16 cellular contexts compared by ENCODE assay signal in genomic region chr14:74848768-74849167, GRCh38. TPM values are rescaled to one million over a fixed set of nuclear protein-coding genes. Genes with fewer than 3 reads are reported as not detected.
"Had no signal": no experiment of that assay in that cellular context is flagged by ENCODE, and none has a peak within 500 bp of the region (broad histone marks: within the 10 kb centered on the region; RNA-seq: fewer than 3 reads in every experiment).

No MANE protein-coding gene starts in this region.

- H3K36me3 Mint-ChIP-seq: activated CD4-positive, alpha-beta memory T cell treated with anti-CD3 and anti-CD28 coated beads for 36 hours; activated naive CD8-positive, alpha-beta T cell treated with anti-CD3 and anti-CD28 coated beads for 36 hours; neural progenitor cell had no signal

- H2AFZ ChIP-seq: neural progenitor cell had no signal

- H3K9ac ChIP-seq: neural progenitor cell had no signal

- H3K4me3 ChIP-seq: ascending aorta, neural progenitor cell, pancreas, testis had no signal

- H3K4me3 Mint-ChIP-seq: activated CD4-positive, alpha-beta memory T cell treated with anti-CD3 and anti-CD28 coated beads for 36 hours; activated naive CD8-positive, alpha-beta T cell treated with anti-CD3 and anti-CD28 coated beads for 36 hours; activated T-cell treated with anti-CD3 and anti-CD28 coated beads, Interleukin-2, amount 50 U/mL, for 72 hours; neural progenitor cell; stimulated activated naive CD8-positive, alpha-beta T cell treated with anti-CD3 and anti-CD28 coated beads, Interleukin-15, Interleukin-2, amounts not matched to agents 100 ng/mL and 50 ng/mL, for 24 hours had no signal

- H3K27me3 ChIP-seq: ascending aorta, neural progenitor cell, pancreas, testis had no signal

- H3K9me3 Mint-ChIP-seq: activated CD4-positive, alpha-beta memory T cell treated with anti-CD3 and anti-CD28 coated beads for 36 hours; activated naive CD8-positive, alpha-beta T cell treated with anti-CD3 and anti-CD28 coated beads for 36 hours; activated T-cell treated with anti-CD3 and anti-CD28 coated beads, Interleukin-2, amount 50 U/mL, for 72 hours; neural progenitor cell; stimulated activated naive CD8-positive, alpha-beta T cell treated with anti-CD3 and anti-CD28 coated beads, Interleukin-15, Interleukin-2, amounts not matched to agents 100 ng/mL and 50 ng/mL, for 24 hours had no signal

- H3K36me3 ChIP-seq: ascending aorta, neural progenitor cell, pancreas had no signal

- H3K4me2 ChIP-seq: neural progenitor cell had no signal

- H3K27ac Mint-ChIP-seq: activated CD4-positive, alpha-beta memory T cell treated with anti-CD3 and anti-CD28 coated beads for 36 hours; activated naive CD8-positive, alpha-beta T cell treated with anti-CD3 and anti-CD28 coated beads for 36 hours; activated T-cell treated with anti-CD3 and anti-CD28 coated beads, Interleukin-2, amount 50 U/mL, for 72 hours; neural progenitor cell; stimulated activated naive CD8-positive, alpha-beta T cell treated with anti-CD3 and anti-CD28 coated beads, Interleukin-15, Interleukin-2, amounts not matched to agents 100 ng/mL and 50 ng/mL, for 24 hours had no signal

- H3K4me1 Mint-ChIP-seq: neural progenitor cell had no signal

- H3K27me3 Mint-ChIP-seq: activated CD4-positive, alpha-beta memory T cell treated with anti-CD3 and anti-CD28 coated beads for 36 hours; activated naive CD8-positive, alpha-beta T cell treated with anti-CD3 and anti-CD28 coated beads for 36 hours; stimulated activated naive CD8-positive, alpha-beta T cell treated with anti-CD3 and anti-CD28 coated beads, Interleukin-15, Interleukin-2, amounts not matched to agents 100 ng/mL and 50 ng/mL, for 24 hours had no signal

- ATAC-seq: activated T-cell treated with anti-CD3 and anti-CD28 coated beads, Interleukin-2, amount 50 U/mL, for 72 hours; pancreas had no signal

- DNase-seq: activated CD4-positive, alpha-beta memory T cell treated with anti-CD3 and anti-CD28 coated beads for 36 hours; activated CD8-positive, alpha-beta memory T cell treated with anti-CD3 and anti-CD28 coated beads, Interleukin-2, amount 50 U/mL, for 4 hours; activated gamma-delta T cell treated with Interleukin-2 at 50 U/mL for 16 hours; activated naive CD8-positive, alpha-beta T cell treated with anti-CD3 and anti-CD28 coated beads for 36 hours; activated T-cell treated with anti-CD3 and anti-CD28 coated beads, Interleukin-2, amount 50 U/mL, for 72 hours; hypothalamus; pancreas; stimulated activated CD4-positive, alpha-beta T cell treated with anti-CD3 and anti-CD28 coated beads, Interleukin-4, amount 100 ng/mL, for 1 hour; testis had no signal

- H3K4me1 ChIP-seq: neural progenitor cell, pancreas had no signal

- H3K9me3 ChIP-seq: ascending aorta, pancreas, testis had no signal

- H3K27ac ChIP-seq: ascending aorta, neural progenitor cell, pancreas, testis, VCaP had no signal

RNA-seq across cellular contexts. Expression of gene PROX2, which starts 27.2 kb away (rescaled TPM):
- total RNA-seq: ascending aorta, cardiac septum, endothelial cell of umbilical vein, pancreas, urinary bladder had no signal
